ENCODE assay signal across 24 cellular contexts in the genomic region with DNA sequence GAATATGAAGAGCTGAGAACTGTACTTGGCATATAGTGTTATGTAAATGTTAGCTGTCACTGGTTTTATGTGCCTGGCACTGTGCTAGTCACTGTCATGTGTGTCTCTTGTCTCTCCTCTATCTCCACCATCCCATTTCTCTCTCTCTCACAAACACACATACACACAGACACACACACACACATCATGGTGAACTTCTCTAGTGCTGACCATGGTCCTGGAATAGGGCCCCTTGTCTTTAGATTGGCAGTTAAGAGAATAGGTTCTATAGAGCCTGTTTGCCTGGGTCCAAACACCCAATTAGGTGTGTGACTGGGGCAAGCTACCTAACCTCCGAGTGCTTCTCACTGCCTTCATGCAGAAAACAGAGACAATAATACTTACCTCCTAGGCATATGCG.
DNase-seq lines count a peak whose midpoint lies in the region; ATAC-seq and TF ChIP-seq lines count a peak whose summit lies in the region.
"Had no signal": no experiment of that assay in that cellular context is flagged by ENCODE, and none has a peak within 500 bp of the region (broad histone marks: within the 10 kb centered on the region; RNA-seq: fewer than 3 reads in every experiment).

No MANE protein-coding gene starts in this region.

- no peaks in the 10 kb centered on the region for H3K4me1 ChIP-seq in HEK293 (ENCODE audit: control insufficient read depth, insufficient read depth, low read length)
- H3K4me1 ChIP-seq in PC-3 (ENCODE audit: insufficient read depth, low read length), result peaks cover 19% of the 10 kb centered on the region
- H3K4me1 ChIP-seq in neural progenitor cell, result peaks cover 9% of the 10 kb centered on the region
- no peaks in the 10 kb centered on the region for H3K4me1 ChIP-seq in heart right ventricle
- H3K4me1 ChIP-seq: body of pancreas, gastroesophageal sphincter, lower lobe of right lung had no signal

- H3K27ac Mint-ChIP-seq in neural progenitor cell, result no peak overlapping the region
- H3K27ac Mint-ChIP-seq: activated B cell treated with CpG ODN at 0.5 μM for 24 hours; activated naive CD8-positive, alpha-beta T cell treated with anti-CD3 and anti-CD28 coated beads, Interleukin-2, amount 10 ng/mL, durations not matched to agents 7 days and 5 days; CD4-positive, CD25-positive, alpha-beta regulatory T cell; stimulated activated naive CD8-positive, alpha-beta T cell treated with anti-CD3 and anti-CD28 coated beads, Interleukin-15, Interleukin-2, amounts not matched to agents 100 ng/mL and 50 ng/mL, for 24 hours had no signal

- H4K20me1 ChIP-seq in PC-3 (ENCODE audit: low read length), result no peaks in the 10 kb centered on the region
- no peaks in the 10 kb centered on the region for H4K20me1 ChIP-seq in neural progenitor cell (ENCODE audit: low read depth)

- no peak for DNase-seq in PC-3
- peak; percentile 15 for DNase-seq in epithelial cell of esophagus (ENCODE audit: low read depth)
- DNase-seq in neural progenitor cell (ENCODE audit: low spot score), result peak; percentile 59
- DNase-seq in HCEC 1CT, result no peak
- DNase-seq in heart right ventricle, result no peak
- DNase-seq: activated B cell treated with CpG ODN at 0.5 μM for 24 hours; activated CD4-positive, alpha-beta T cell treated with anti-CD3 and anti-CD28 coated beads, Interleukin-2, amount 50 U/mL, for 48 hours; activated effector memory CD4-positive, alpha-beta T cell treated with anti-CD3 and anti-CD28 coated beads, Interleukin-2, amount 50 U/mL, for 16 hours; activated naive CD8-positive, alpha-beta T cell treated with anti-CD3 and anti-CD28 coated beads, Interleukin-2, amount 10 ng/mL, durations not matched to agents 7 days and 5 days; body of pancreas; CD4-positive, CD25-positive, alpha-beta regulatory T cell; kidney; lower lobe of right lung; NCI-H1092; NCI-H187; NCI-H2171 treated with DMSO at 0.1 percent for 48 hours; NCI-H524 treated with DMSO at 0.1 percent for 48 hours; T-helper 9 cell had no signal

- peaks cover 27% of the 10 kb centered on the region for H3K36me3 Mint-ChIP-seq in neural progenitor cell
- H3K36me3 Mint-ChIP-seq: activated naive CD8-positive, alpha-beta T cell treated with anti-CD3 and anti-CD28 coated beads, Interleukin-2, amount 10 ng/mL, durations not matched to agents 7 days and 5 days; CD4-positive, CD25-positive, alpha-beta regulatory T cell had no signal

- no peak overlapping the region for H3K27ac ChIP-seq in HEK293 (ENCODE audit: extremely low read depth, low read depth, low read length)
- H3K27ac ChIP-seq in PC-3 (ENCODE audit: low read length), result no peak overlapping the region
- H3K27ac ChIP-seq in neural progenitor cell, result no peak overlapping the region
- no peak overlapping the region for H3K27ac ChIP-seq in heart right ventricle
- H3K27ac ChIP-seq: body of pancreas, gastroesophageal sphincter, lower lobe of right lung had no signal

- no peaks in the 10 kb centered on the region for H3K9me3 ChIP-seq in HEK293 (ENCODE audit: control insufficient read depth, insufficient read depth, low read depth, low read length)
- no peaks in the 10 kb centered on the region for H3K9me3 ChIP-seq in PC-3 (ENCODE audit: low read length)
- H3K9me3 ChIP-seq in neural progenitor cell (ENCODE audit: low read depth), result no peaks in the 10 kb centered on the region
- no peaks in the 10 kb centered on the region for H3K9me3 ChIP-seq in heart right ventricle
- H3K9me3 ChIP-seq: body of pancreas, gastroesophageal sphincter, lower lobe of right lung had no signal

- H3K36me3 ChIP-seq in HEK293 (ENCODE audit: control insufficient read depth in 2 of 2, insufficient read depth in 1 of 2, low read length in 2 of 2) (no peaks in the 10 kb centered on the region), PC-3 (ENCODE audit: low read depth, low read length) (no peaks in the 10 kb centered on the region; the same call in 1 of the 2 replicates), neural progenitor cell (no peaks in the 10 kb centered on the region), heart right ventricle (no peaks in the 10 kb centered on the region)
- H3K36me3 ChIP-seq: gastroesophageal sphincter, lower lobe of right lung had no signal

- intact Hi-C loops in PC-3 (cut with micrococcal nuclease), result no loop called here
- intact Hi-C loops in heart right ventricle (cut with DNase I), result no loop called here

- 93 to 94% methylated on average over 2 of the region's 2 CpGs for WGBS in heart right ventricle, 2 donors

- H3K4me3 ChIP-seq in HEK293 (ENCODE audit: low read depth, low read length), result no peak overlapping the region
- no peak overlapping the region for H3K4me3 ChIP-seq in PC-3 (ENCODE audit: low read length)
- no peak overlapping the region for H3K4me3 ChIP-seq in epithelial cell of esophagus (ENCODE audit: low read length)
- no peak overlapping the region for H3K4me3 ChIP-seq in neural progenitor cell
- no peak overlapping the region for H3K4me3 ChIP-seq in heart right ventricle
- H3K4me3 ChIP-seq: body of pancreas, gastroesophageal sphincter, lower lobe of right lung had no signal

- H2AFZ ChIP-seq in PC-3 (ENCODE audit: low read length) (no peak overlapping the region), neural progenitor cell (replicated peaks) (no peak overlapping the region)

- H3K27me3 Mint-ChIP-seq in neural progenitor cell (ENCODE audit: insufficient read depth, low read depth), result peaks cover 2% of the 10 kb centered on the region
- H3K27me3 Mint-ChIP-seq: CD4-positive, CD25-positive, alpha-beta regulatory T cell had no signal

- H3K79me2 ChIP-seq in PC-3 (ENCODE audit: low read length), result no peaks in the 10 kb centered on the region
- no peaks in the 10 kb centered on the region for H3K79me2 ChIP-seq in neural progenitor cell (ENCODE audit: low read depth)

- H3K4me3 Mint-ChIP-seq in neural progenitor cell, result no peak overlapping the region
- H3K4me3 Mint-ChIP-seq: activated B cell treated with CpG ODN at 0.5 μM for 24 hours; activated naive CD8-positive, alpha-beta T cell treated with anti-CD3 and anti-CD28 coated beads, Interleukin-2, amount 10 ng/mL, durations not matched to agents 7 days and 5 days; CD4-positive, CD25-positive, alpha-beta regulatory T cell; stimulated activated naive CD8-positive, alpha-beta T cell treated with anti-CD3 and anti-CD28 coated beads, Interleukin-15, Interleukin-2, amounts not matched to agents 100 ng/mL and 50 ng/mL, for 24 hours had no signal

- H3K4me2 ChIP-seq in PC-3 (ENCODE audit: low read length) (no peak overlapping the region), neural progenitor cell (no peak overlapping the region)

- no peaks in the 10 kb centered on the region for H3K9me3 Mint-ChIP-seq in neural progenitor cell
- H3K9me3 Mint-ChIP-seq: activated B cell treated with CpG ODN at 0.5 μM for 24 hours; stimulated activated naive CD8-positive, alpha-beta T cell treated with anti-CD3 and anti-CD28 coated beads, Interleukin-15, Interleukin-2, amounts not matched to agents 100 ng/mL and 50 ng/mL, for 24 hours had no signal

- no peaks in the 10 kb centered on the region for H3K9me2 ChIP-seq in PC-3 (replicated peaks; ENCODE audit: low read length)

- no peak for TF ChIP-seq CTCF in HEK293 (tag by site-specific recombination; IDR thresholded peaks at IDR 0.05)
- TF ChIP-seq CTCF in PC-3 (conservative IDR thresholded peaks at IDR 0.05; ENCODE audit: low read depth, low read length), result no peak
- TF ChIP-seq CTCF in epithelial cell of esophagus (IDR thresholded peaks at IDR 0.05; ENCODE audit: insufficient read depth, low read depth, low read length, missing control alignments), result no peak
- TF ChIP-seq CTCF in neural progenitor cell (IDR thresholded peaks at IDR 0.05), result no peak
- no peak for TF ChIP-seq CTCF in heart right ventricle (IDR thresholded peaks at IDR 0.05)

- POLR2A ChIA-PET in HEK293 (lab: Yijun Ruan, JAX) (no interaction called here), PC-3 (lab: Charles Lee; ENCODE audit: unreplicated experiment) (no interaction called here)

- no peaks in the 10 kb centered on the region for H3K27me3 ChIP-seq in PC-3 (ENCODE audit: low read length)
- H3K27me3 ChIP-seq in neural progenitor cell, result no peaks in the 10 kb centered on the region
- no peaks in the 10 kb centered on the region for H3K27me3 ChIP-seq in heart right ventricle
- H3K27me3 ChIP-seq: body of pancreas, gastroesophageal sphincter had no signal

- H3F3A ChIP-seq in PC-3 (ENCODE audit: low read length, unreplicated experiment), result no peaks in the 10 kb centered on the region
- peaks cover 3% of the 10 kb centered on the region for H3F3A ChIP-seq in neural progenitor cell (ENCODE audit: low read depth)

- BruUV-seq in PC-3 (replicated peaks; lab: Mats Ljungman, UMichigan), result TSS peak; percentile 18

- no peak for ATAC-seq in PC-3
- no peak for ATAC-seq in heart right ventricle
- ATAC-seq in HG02938 (IDR thresholded peaks at IDR 0.05; ENCODE audit: unreplicated experiment), result no peak
- ATAC-seq: body of pancreas, esophagus mucosa, gastroesophageal sphincter, lower lobe of right lung, sciatic nerve had no signal

- H3K9ac ChIP-seq in PC-3 (ENCODE audit: low read length), result no peak overlapping the region
- H3K9ac ChIP-seq in neural progenitor cell, result no peak overlapping the region

- CTCF ChIA-PET in HEK293 (lab: Yijun Ruan, JAX), result interaction anchor here (0.8 to 1.6 kb wide), 2 partner anchors 15 to 38 kb away, joined by 3 to 6 read pairs; no protein-coding TSS in a partner anchor
- CTCF ChIA-PET in PC-3 (lab: Charles Lee), result interaction anchor here (0.6 to 0.7 kb wide), 2 partner anchors 105 to 344 kb away, joined by 3 read pairs; no protein-coding TSS in a partner anchor

- H3K4me1 Mint-ChIP-seq in neural progenitor cell, result peaks cover 8% of the 10 kb centered on the region
- H3K4me1 Mint-ChIP-seq: activated B cell treated with CpG ODN at 0.5 μM for 24 hours; activated naive CD8-positive, alpha-beta T cell treated with anti-CD3 and anti-CD28 coated beads, Interleukin-2, amount 10 ng/mL, durations not matched to agents 7 days and 5 days; CD4-positive, CD25-positive, alpha-beta regulatory T cell had no signal

Comparison
In these comparisons a context has a peak if more than half of its experiments do, and no peak if none do; other contexts are left out.
1. DNase-seq: peak in epithelial cell of esophagus (single experiment) and neural progenitor cell (single experiment); none in PC-3 (single experiment), HCEC 1CT (single experiment) and heart right ventricle (0 of 2).